ENCODE assay signal across 1 cellular context in the genomic region with DNA sequence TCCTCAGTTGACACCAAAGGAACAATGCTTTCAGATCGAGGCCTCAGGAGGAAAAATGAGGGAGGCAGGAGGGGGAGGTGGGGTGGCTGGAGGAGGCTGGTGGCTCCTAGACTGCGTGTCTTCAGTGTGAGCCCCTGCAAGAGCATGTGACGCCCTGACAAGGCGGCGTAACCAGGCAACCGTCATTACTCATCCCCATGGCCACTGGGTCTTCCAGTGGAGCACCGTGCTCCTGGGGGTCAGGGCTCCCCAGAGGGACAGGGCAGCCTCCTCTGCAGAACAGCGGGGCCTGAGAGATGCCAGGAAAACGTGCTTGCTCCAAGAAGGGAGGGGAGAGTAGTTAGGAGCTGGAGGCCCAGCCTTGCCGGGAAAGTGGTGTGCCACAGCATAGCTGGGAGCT.
TF ChIP-seq lines count a peak whose summit lies in the region.

No MANE protein-coding gene starts in this region.

TF ChIP-seq in SK-N-SH, 30 proteins besides CTCF, POLR2A, EP300 and RAD21 (continued from another document):
- TF ChIP-seq, protein P1, sequence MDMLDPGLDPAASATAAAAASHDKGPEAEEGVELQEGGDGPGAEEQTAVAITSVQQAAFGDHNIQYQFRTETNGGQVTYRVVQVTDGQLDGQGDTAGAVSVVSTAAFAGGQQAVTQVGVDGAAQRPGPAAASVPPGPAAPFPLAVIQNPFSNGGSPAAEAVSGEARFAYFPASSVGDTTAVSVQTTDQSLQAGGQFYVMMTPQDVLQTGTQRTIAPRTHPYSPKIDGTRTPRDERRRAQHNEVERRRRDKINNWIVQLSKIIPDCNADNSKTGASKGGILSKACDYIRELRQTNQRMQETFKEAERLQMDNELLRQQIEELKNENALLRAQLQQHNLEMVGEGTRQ (IDR thresholded peaks at IDR 0.05; ENCODE audit: borderline replicate concordance, low read depth, low read length) = no peak
- no peak for TF ChIP-seq GATA2 (CRISPR knock-in tag; IDR thresholded peaks at IDR 0.05)
- TF ChIP-seq FOSL2 (IDR thresholded peaks at IDR 0.05; ENCODE audit: borderline replicate concordance, low read depth) = no peak
- TF ChIP-seq, protein P2, sequence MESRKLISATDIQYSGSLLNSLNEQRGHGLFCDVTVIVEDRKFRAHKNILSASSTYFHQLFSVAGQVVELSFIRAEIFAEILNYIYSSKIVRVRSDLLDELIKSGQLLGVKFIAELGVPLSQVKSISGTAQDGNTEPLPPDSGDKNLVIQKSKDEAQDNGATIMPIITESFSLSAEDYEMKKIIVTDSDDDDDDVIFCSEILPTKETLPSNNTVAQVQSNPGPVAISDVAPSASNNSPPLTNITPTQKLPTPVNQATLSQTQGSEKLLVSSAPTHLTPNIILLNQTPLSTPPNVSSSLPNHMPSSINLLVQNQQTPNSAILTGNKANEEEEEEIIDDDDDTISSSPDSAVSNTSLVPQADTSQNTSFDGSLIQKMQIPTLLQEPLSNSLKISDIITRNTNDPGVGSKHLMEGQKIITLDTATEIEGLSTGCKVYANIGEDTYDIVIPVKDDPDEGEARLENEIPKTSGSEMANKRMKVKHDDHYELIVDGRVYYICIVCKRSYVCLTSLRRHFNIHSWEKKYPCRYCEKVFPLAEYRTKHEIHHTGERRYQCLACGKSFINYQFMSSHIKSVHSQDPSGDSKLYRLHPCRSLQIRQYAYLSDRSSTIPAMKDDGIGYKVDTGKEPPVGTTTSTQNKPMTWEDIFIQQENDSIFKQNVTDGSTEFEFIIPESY (IDR thresholded peaks at IDR 0.05; ENCODE audit: borderline replicate concordance, low read depth) = no peak
- TF ChIP-seq, protein P3, sequence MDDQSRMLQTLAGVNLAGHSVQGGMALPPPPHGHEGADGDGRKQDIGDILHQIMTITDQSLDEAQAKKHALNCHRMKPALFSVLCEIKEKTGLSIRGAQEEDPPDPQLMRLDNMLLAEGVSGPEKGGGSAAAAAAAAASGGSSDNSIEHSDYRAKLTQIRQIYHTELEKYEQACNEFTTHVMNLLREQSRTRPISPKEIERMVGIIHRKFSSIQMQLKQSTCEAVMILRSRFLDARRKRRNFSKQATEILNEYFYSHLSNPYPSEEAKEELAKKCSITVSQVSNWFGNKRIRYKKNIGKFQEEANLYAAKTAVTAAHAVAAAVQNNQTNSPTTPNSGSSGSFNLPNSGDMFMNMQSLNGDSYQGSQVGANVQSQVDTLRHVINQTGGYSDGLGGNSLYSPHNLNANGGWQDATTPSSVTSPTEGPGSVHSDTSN (IDR thresholded peaks at IDR 0.05) = no peak
- no peak for TF ChIP-seq TCF12 (IDR thresholded peaks at IDR 0.05)
- TF ChIP-seq ELF1 (IDR thresholded peaks at IDR 0.05) = no peak
- TF ChIP-seq GABPA (IDR thresholded peaks at IDR 0.05; ENCODE audit: low read depth) = no peak
- no peak for TF ChIP-seq RXRA (IDR thresholded peaks at IDR 0.05; ENCODE audit: borderline replicate concordance, low read depth)
